8 cellular contexts compared by ENCODE assay signal in genomic region chr6:31702819-31703716, GRCh38. TPM values are rescaled to one million over a fixed set of nuclear protein-coding genes. Genes with fewer than 3 reads are reported as not detected.
DNase-seq lines count a peak whose midpoint lies in the region; ATAC-seq, FAIRE-seq and TF ChIP-seq lines count a peak whose summit lies in the region.

Gene ABHD16A, minus strand, starts transcription at chr6:31703324. Its CDS starts 43 bp downstream, at chr6:31703281.

- DNase-seq in NCI-H2227 treated with DMSO at 0.1 percent for 48 hours (lab: John Stamatoyannopoulos, UW) (peak; percentile 93), bronchial epithelial cell (ENCODE audit: low read depth) (peak; percentile 95), iPS-NIHi11 (ENCODE audit: low spot score) (peak; percentile 100), small intestine (peak; percentile 98)

- H3K36me3 ChIP-seq in bronchial epithelial cell (ENCODE audit: control insufficient read depth, insufficient read depth, low read length) (peaks cover 1% of the 10 kb centered on the region), small intestine (ENCODE audit: control insufficient read depth in 2 of 2, insufficient read depth in 2 of 2, low read length in 2 of 2) (no peaks in the 10 kb centered on the region)

- H3K4me3 ChIP-seq in WI38 (ENCODE audit: low read depth, low read length), result peak within 1 kb of the TSS; percentile 91
- peak within 1 kb of the TSS; percentile 88 for H3K4me3 ChIP-seq in bronchial epithelial cell (ENCODE audit: low read depth, low read length)
- peak within 1 kb of the TSS; percentile 46 to 69 for H3K4me3 ChIP-seq in small intestine (ENCODE audit: low read depth in 1 of 2, low read length in 2 of 2)

- 1% methylated on average over 54 of the region's 54 CpGs for WGBS in small intestine, 3 donors

- H3K27ac ChIP-seq in small intestine (ENCODE audit: low read depth in 1 of 2, low read length in 1 of 2), result peak within 1 kb of the TSS; percentile 97 to 98

- H3K27me3 ChIP-seq in bronchial epithelial cell (ENCODE audit: control insufficient read depth, insufficient read depth, low read length) (no peaks in the 10 kb centered on the region), small intestine (ENCODE audit: control insufficient read depth in 2 of 2, insufficient read depth in 2 of 2, low read length in 2 of 2) (no peaks in the 10 kb centered on the region)

- FAIRE-seq in A204.1 (lab: Jason Lieb, UNC) (peak; percentile 96), bronchial epithelial cell (lab: Jason Lieb, UNC) (no peak), small intestine (lab: Jason Lieb, UNC) (no peak)

- no peak for TF ChIP-seq CTCF in WI38 (IDR thresholded peaks at IDR 0.05; ENCODE audit: low read depth, low read length)
- TF ChIP-seq CTCF in bronchial epithelial cell (IDR thresholded peaks at IDR 0.05; ENCODE audit: insufficient read depth, low read length, severe bottlenecking), result peak; percentile 16

- ATAC-seq in GM18870 (IDR thresholded peaks at IDR 0.05; ENCODE audit: unreplicated experiment) (peak; percentile 64), HG03135 (IDR thresholded peaks at IDR 0.05; ENCODE audit: unreplicated experiment) (peak; percentile 88)

- peaks cover 0 to 4% of the 10 kb centered on the region in 2 donors for H3K4me1 ChIP-seq in small intestine (ENCODE audit: control insufficient read depth in 2 of 2, insufficient read depth in 1 of 2, low read depth in 1 of 2, low read length in 1 of 2)

- H3K9me3 ChIP-seq in small intestine (ENCODE audit: control insufficient read depth, low read depth), result no peaks in the 10 kb centered on the region

RNA-seq across cellular contexts. Expression of gene ABHD16A, which starts in this region (rescaled TPM):
- total RNA-seq in bronchial epithelial cell, result 32.9 and 66.2 TPM in 2 replicates
- 10 to 100 TPM; 34.6 to 53.2 (median 47.3) TPM for polyA plus RNA-seq in small intestine

Comparison
In these comparisons a context has a peak if more than half of its experiments do, and no peak if none do; other contexts are left out.
1. Peak in every context shown above with its lines: DNase-seq, ATAC-seq, H3K4me3 ChIP-seq and H3K27ac ChIP-seq.